Comparison of ENCODE assay signal across 25 cellular contexts in genomic region chr12:132347471-132347855, GRCh38. TPM values are rescaled to one million over a fixed set of nuclear protein-coding genes. Genes with fewer than 3 reads are reported as not detected.
"Had no signal": no experiment of that assay in that cellular context is flagged by ENCODE, and none has a peak within 500 bp of the region (broad histone marks: within the 10 kb centered on the region; RNA-seq: fewer than 3 reads in every experiment).

No MANE protein-coding gene starts in this region.

- ATAC-seq: gastrocnemius medialis, heart right ventricle, left lung, left ventricle myocardium superior, lower lobe of right lung, mucosa of descending colon had no signal

- H3K4me1 ChIP-seq: esophagus squamous epithelium, gastrocnemius medialis, heart right ventricle, left lung, lower lobe of right lung had no signal

- H3K4me3 ChIP-seq: coronary artery, dorsolateral prefrontal cortex, esophagus squamous epithelium, gastrocnemius medialis, heart right ventricle, left lung, lower lobe of right lung, mucosa of descending colon had no signal

- FAIRE-seq: colon, endothelial cell of umbilical vein, islet of Langerhans, keratinocyte had no signal

- H3K36me3 ChIP-seq: esophagus squamous epithelium, gastrocnemius medialis, heart right ventricle, left lung, lower lobe of right lung had no signal

- H3K27ac ChIP-seq: coronary artery, dorsolateral prefrontal cortex, esophagus squamous epithelium, gastrocnemius medialis, heart right ventricle, left lung, lower lobe of right lung had no signal

- DNase-seq: dermis blood vessel endothelial cell; dorsolateral prefrontal cortex; effector CD4-positive, alpha-beta T cell; effector memory CD4-positive, alpha-beta T cell; esophagus squamous epithelium; foreskin fibroblast; foreskin melanocyte; gastrocnemius medialis; head of caudate nucleus; hippocampal formation; kidney glomerular epithelial cell; left ventricle myocardium superior; mesenchymal stem cell had no signal

- H3K9me3 ChIP-seq: esophagus squamous epithelium, gastrocnemius medialis, left lung, lower lobe of right lung, mucosa of descending colon had no signal

RNA-seq across cellular contexts. Expression of gene GALNT9, which starts 18.1 kb away (rescaled TPM):
- total RNA-seq: epithelial cell of proximal tubule, esophagus squamous epithelium, gastrocnemius medialis, lower lobe of right lung, mesenteric fat pad had no signal
- polyA plus RNA-seq: esophagus, keratinocyte had no signal
